ENCODE assay signal across 13 cellular contexts in the genomic region with DNA sequence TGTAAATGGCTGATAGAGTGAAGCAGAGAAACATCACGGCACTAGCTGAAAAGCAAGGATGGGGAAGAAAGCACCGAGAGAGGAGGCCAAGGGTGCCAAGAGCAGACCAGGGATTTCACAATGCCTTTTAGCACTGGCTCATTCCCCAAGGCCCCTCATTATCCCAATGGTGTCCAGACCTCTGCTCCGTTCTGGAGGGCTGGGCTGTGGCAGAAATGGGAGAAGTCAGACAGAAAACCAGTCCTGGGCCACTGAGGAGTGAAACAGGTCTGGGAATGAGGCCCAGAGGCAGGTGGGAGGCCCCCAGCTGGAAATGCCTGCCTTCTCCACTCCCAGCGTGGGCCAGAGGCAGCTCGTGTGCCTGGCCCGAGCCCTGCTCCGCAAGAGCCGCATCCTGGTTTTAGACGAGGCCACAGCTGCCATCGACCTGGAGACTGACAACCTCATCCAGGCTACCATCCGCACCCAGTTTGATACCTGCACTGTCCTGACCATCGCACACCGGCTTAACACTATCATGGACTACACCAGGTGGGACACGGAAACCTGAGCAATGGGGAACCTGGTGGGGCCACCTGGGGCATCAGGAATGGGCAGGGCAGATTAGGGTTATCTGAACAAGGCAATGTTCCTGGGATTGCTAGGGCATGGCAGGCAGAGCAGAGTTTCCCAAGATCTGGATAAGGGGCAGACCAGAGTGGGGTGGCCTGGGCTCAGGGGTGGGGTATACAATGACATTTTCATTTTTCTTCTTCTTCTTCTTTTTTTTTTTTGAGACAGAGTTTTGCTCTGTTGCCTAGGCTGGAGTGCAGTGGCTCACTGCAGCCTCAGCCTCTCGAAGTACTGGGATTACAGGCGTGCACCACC. TPM values are rescaled to one million over a fixed set of nuclear protein-coding genes. Genes with fewer than 3 reads are reported as not detected.
A peak's percentile ranks its signal among the peaks of the same experiment; 100 is the strongest.
DNase-seq lines count a peak whose midpoint lies in the region; ATAC-seq and TF ChIP-seq lines count a peak whose summit lies in the region.
"Had no signal": no experiment of that assay in that cellular context is flagged by ENCODE, and none has a peak within 500 bp of the region (broad histone marks: within the 10 kb centered on the region; RNA-seq: fewer than 3 reads in every experiment).

No MANE protein-coding gene starts in this region.

- DNase-seq in D341Med (ENCODE audit: low spot score) (peak; percentile 42), SJCRH30 (peak; percentile 62 to 80), fibroblast of peridontal ligament (ENCODE audit: extremely low read depth) (peak; percentile 51), ovary (peak; percentile 78 to 88 (median 87)), kidney glomerular epithelial cell (lab: John Stamatoyannopoulos, UW) (no peak)
- DNase-seq in activated T-cell treated with anti-CD3 and anti-CD28 coated beads, Interleukin-2, amount 50 U/mL, for 4 hours, result no peak
- DNase-seq: activated naive CD4-positive, alpha-beta T cell treated with anti-CD3 and anti-CD28 coated beads, Interleukin-2, amount 50 U/mL, for 16 hours; CD8-positive, alpha-beta memory T cell; NCI-H1092 treated with DMSO at 0.1 percent for 48 hours had no signal

- 40 to 52% (median 51%) methylated on average over 16 of the region's 16 CpGs for WGBS in ovary, 3 donors

- H3K4me1 ChIP-seq in SJCRH30 (peaks cover 23% of the 10 kb centered on the region), ovary (ENCODE audit: insufficient read depth) (peaks cover 30% of the 10 kb centered on the region)

- H3K4me3 Mint-ChIP-seq in activated T-cell treated with anti-CD3 and anti-CD28 coated beads, Interleukin-2, amount 50 U/mL, for 4 hours, result no peak overlapping the region
- H3K4me3 Mint-ChIP-seq: CD8-positive, alpha-beta memory T cell had no signal

- intact Hi-C loops in ovary (cut with DNase I), result loop anchor here (5.0 to 10.0 kb wide), 4 partner anchors 53 to 205 kb away; a partner anchor contains a TSS

- H3K27me3 ChIP-seq in SJCRH30, result no peaks in the 10 kb centered on the region
- no peaks in the 10 kb centered on the region for H3K27me3 ChIP-seq in ovary

- H3K9me3 ChIP-seq in SJCRH30 (replicated peaks) (no peaks in the 10 kb centered on the region), ovary (no peaks in the 10 kb centered on the region)

- peak; percentile 35 for TF ChIP-seq POLR2A in ovary (IDR thresholded peaks at IDR 0.05)

- H3K36me3 ChIP-seq in SJCRH30 (no peaks in the 10 kb centered on the region), ovary (no peaks in the 10 kb centered on the region)

- H3K4me3 ChIP-seq in SJCRH30, result no peak overlapping the region
- no peak overlapping the region for H3K4me3 ChIP-seq in ovary
- H3K4me3 ChIP-seq: PC-9 had no signal

- TF ChIP-seq EP300 in ovary (IDR thresholded peaks at IDR 0.05), result no peak

- TF ChIP-seq CTCF in ovary (IDR thresholded peaks at IDR 0.05), result peak in 1 of 3 donors; percentile 19

- H3K27ac ChIP-seq in SJCRH30 (no peak overlapping the region), ovary (peak overlapping the region; percentile 53 to 85)

- no peaks in the 10 kb centered on the region for H3K27me3 Mint-ChIP-seq in activated T-cell treated with anti-CD3 and anti-CD28 coated beads, Interleukin-2, amount 50 U/mL, for 4 hours (ENCODE audit: low read depth)

- H3K4me1 Mint-ChIP-seq in activated T-cell treated with anti-CD3 and anti-CD28 coated beads, Interleukin-2, amount 50 U/mL, for 4 hours (ENCODE audit: low read depth), result no peaks in the 10 kb centered on the region
- H3K4me1 Mint-ChIP-seq: CD8-positive, alpha-beta memory T cell had no signal

- no peak for ATAC-seq in activated T-cell treated with anti-CD3 and anti-CD28 coated beads, Interleukin-2, amount 50 U/mL, for 4 hours
- ATAC-seq in HG03457 (IDR thresholded peaks at IDR 0.05; ENCODE audit: unreplicated experiment) (no peak), HG03095 (IDR thresholded peaks at IDR 0.05; ENCODE audit: unreplicated experiment) (no peak)
- ATAC-seq: activated CD4-positive, CD25-positive, alpha-beta regulatory T cell treated with anti-CD3 and anti-CD28 coated beads, Interleukin-2, amount 50 U/mL, for 24 hours had no signal

- no peaks in the 10 kb centered on the region for H3K9me3 Mint-ChIP-seq in activated T-cell treated with anti-CD3 and anti-CD28 coated beads, Interleukin-2, amount 50 U/mL, for 4 hours
- H3K9me3 Mint-ChIP-seq: CD8-positive, alpha-beta memory T cell had no signal

- H3K36me3 Mint-ChIP-seq in activated T-cell treated with anti-CD3 and anti-CD28 coated beads, Interleukin-2, amount 50 U/mL, for 4 hours (ENCODE audit: insufficient read depth), result no peaks in the 10 kb centered on the region

RNA-seq across cellular contexts. Expression of a gene that starts 20.3 kb away (rescaled TPM):
- 42.3 and 48.1 TPM in 2 replicates for total RNA-seq in SJCRH30 (2014; rRNA removed; shearing (Covaris generic))
- 10 to 100 TPM; 19.4 to 52.6 (median 42.1) TPM for total RNA-seq in ovary
- 10 to 100 TPM; 17.0 to 41.7 TPM for polyA plus RNA-seq in ovary
- 10 to 100 TPM; 54.4 to 61.1 (median 59.1) TPM for total RNA-seq in activated T-cell treated with anti-CD3 and anti-CD28 coated beads, Interleukin-2, amount 50 U/mL, for 4 hours

RNA-seq across cellular contexts. Expression of a gene that starts 32.0 kb away (rescaled TPM):
- total RNA-seq in SJCRH30 (2014; rRNA removed; shearing (Covaris generic)), result 54.9 and 84.7 TPM in 2 replicates
- total RNA-seq in ovary, result 100 to 1,000 TPM; 103 to 172 (median 139) TPM
- 100 to 1,000 TPM in 1 of 2 donors, 10 to 100 TPM in 1; 96.5 to 148 TPM for polyA plus RNA-seq in ovary
- 100 to 1,000 TPM in 2 of 3 donors, 10 to 100 TPM in 1; 99.8 to 108 (median 100) TPM for total RNA-seq in activated T-cell treated with anti-CD3 and anti-CD28 coated beads, Interleukin-2, amount 50 U/mL, for 4 hours

RNA-seq across cellular contexts. Expression of a gene that starts 52.8 kb away (rescaled TPM):
- total RNA-seq in SJCRH30 (2014; rRNA removed; shearing (Covaris generic)), result 0.10 and 0.16 TPM in 2 replicates
- 10 to 100 TPM in 1 of 7 donors, 1 to 10 TPM in 6; 1.4 to 11.4 (median 5.2) TPM for total RNA-seq in ovary
- polyA plus RNA-seq in ovary, result 10 to 100 TPM in 1 of 2 donors, 1 to 10 TPM in 1; 2.5 to 14.2 TPM
- total RNA-seq in activated T-cell treated with anti-CD3 and anti-CD28 coated beads, Interleukin-2, amount 50 U/mL, for 4 hours, result under 1 TPM; 0.26 to 0.63 (median 0.49) TPM
- polyA plus RNA-seq: CD8-positive, alpha-beta memory T cell had no signal

Comparison
In these comparisons a context has a peak if more than half of its experiments do, and no peak if none do; other contexts are left out.
1. DNase-seq: peak in D341Med (single experiment), SJCRH30 (2 of 2), fibroblast of peridontal ligament (single experiment) and ovary (5 of 5); none in activated T-cell treated with anti-CD3 and anti-CD28 coated beads, Interleukin-2, amount 50 U/mL, for 4 hours (single experiment) and kidney glomerular epithelial cell (single experiment).